Comparison of ENCODE assay signal across 26 cellular contexts in the genomic region with DNA sequence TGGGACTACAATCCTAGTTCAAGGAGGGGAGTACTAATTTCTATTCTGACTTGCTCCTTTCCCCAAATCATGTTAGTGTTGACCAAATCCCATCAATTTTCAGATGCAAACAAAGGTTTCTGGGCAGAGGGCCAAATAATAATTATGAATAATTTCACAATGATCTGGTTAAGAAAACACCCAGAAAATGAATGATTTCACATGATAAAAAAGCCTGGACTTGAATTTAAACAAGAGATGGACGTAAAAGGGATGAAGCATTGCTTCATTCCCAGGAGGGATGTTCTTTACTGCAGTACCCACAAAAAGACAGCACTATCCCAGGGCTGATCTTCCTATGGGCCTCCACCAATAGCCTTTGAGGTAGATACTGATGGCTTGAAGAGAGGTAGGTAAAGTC.
DNase-seq lines count a peak whose midpoint lies in the region; ATAC-seq and TF ChIP-seq lines count a peak whose summit lies in the region.
"Had no signal": no experiment of that assay in that cellular context is flagged by ENCODE, and none has a peak within 500 bp of the region (broad histone marks: within the 10 kb centered on the region; RNA-seq: fewer than 3 reads in every experiment).

No MANE protein-coding gene starts in this region.

- DNase-seq in NCI-H1105 treated with DMSO at 0.1 percent for 48 hours (lab: John Stamatoyannopoulos, UW) (peak; percentile 82), NCI-H2227 (lab: John Stamatoyannopoulos, UW; ENCODE audit: unreplicated experiment) (peak; percentile 48), choroid plexus epithelial cell (ENCODE audit: low read depth) (peak; percentile 15), memory B cell (ENCODE audit: low spot score in 2 of 2) (no peak), Karpas-422 (no peak), PC-9 (no peak), NK-92 (lab: John Stamatoyannopoulos, UW; ENCODE audit: unreplicated experiment) (no peak)
- DNase-seq: activated T-cell treated with anti-CD3 and anti-CD28 coated beads, Interleukin-2, amount 50 U/mL, for 72 hours; CD4-positive, alpha-beta T cell; DMS 273 treated with DMSO at 0.1 percent for 48 hours; glutamatergic neuron; H7; left colon; MM.1S; naive thymus-derived CD4-positive, alpha-beta T cell; NCI-H2029 treated with DMSO at 0.1 percent for 48 hours; NCI-H526; retina; SHP77 treated with DMSO at 0.1 percent for 48 hours; stimulated activated CD4-positive, alpha-beta T cell treated with anti-CD3 and anti-CD28 coated beads, Interleukin-12 subunit alpha, Interleukin-12 subunit beta, amount 100 ng/mL, for 4 hours; stimulated activated CD4-positive, alpha-beta T cell treated with anti-CD3 and anti-CD28 coated beads, Interleukin-4, amount 100 ng/mL, for 4 hours; stimulated activated naive CD8-positive, alpha-beta T cell treated with anti-CD3 and anti-CD28 coated beads, Interleukin-15, Interleukin-2, amounts not matched to agents 100 U/mL and 50 U/mL, for 24 hours; T-cell; thyroid gland had no signal

- no peak overlapping the region for H3K4me2 ChIP-seq in Karpas-422 (ENCODE audit: low read depth, low read length, poor library complexity, severe bottlenecking)
- no peak overlapping the region for H3K4me2 ChIP-seq in PC-9

- H3K9ac ChIP-seq in Karpas-422 (ENCODE audit: low read length), result no peak overlapping the region

- H3K79me2 ChIP-seq in Karpas-422 (ENCODE audit: low read length), result no peaks in the 10 kb centered on the region
- no peaks in the 10 kb centered on the region for H3K79me2 ChIP-seq in PC-9 (ENCODE audit: low read depth)

- no peaks in the 10 kb centered on the region for H3K9me3 Mint-ChIP-seq in memory B cell
- H3K9me3 Mint-ChIP-seq: activated naive CD4-positive, alpha-beta T cell treated with anti-CD3 and anti-CD28 coated beads, Interleukin-2, amount 50 U/mL, for 24 hours; activated T-cell treated with anti-CD3 and anti-CD28 coated beads, Interleukin-2, amount 50 U/mL, for 72 hours; CD4-positive, alpha-beta T cell; IgD-negative memory B cell; naive thymus-derived CD4-positive, alpha-beta T cell; T-cell had no signal

- H3K9me3 ChIP-seq in Karpas-422 (ENCODE audit: low read length) (no peaks in the 10 kb centered on the region), PC-9 (ENCODE audit: insufficient read depth, low read depth) (no peaks in the 10 kb centered on the region)
- H3K9me3 ChIP-seq: thyroid gland had no signal

- H4K20me1 ChIP-seq in Karpas-422 (ENCODE audit: insufficient read depth, low read depth, low read length) (no peaks in the 10 kb centered on the region), PC-9 (ENCODE audit: insufficient read depth) (no peaks in the 10 kb centered on the region)

- H3K4me1 Mint-ChIP-seq in memory B cell, result no peaks in the 10 kb centered on the region
- H3K4me1 Mint-ChIP-seq: activated naive CD4-positive, alpha-beta T cell treated with anti-CD3 and anti-CD28 coated beads, Interleukin-2, amount 50 U/mL, for 24 hours; IgD-negative memory B cell; naive thymus-derived CD4-positive, alpha-beta T cell; T-cell had no signal

- CTCF ChIA-PET in PC-9 (lab: Charles Lee), result no interaction called here

- ATAC-seq in memory B cell (ENCODE audit: low read depth), result no peak
- ATAC-seq: activated T-cell treated with anti-CD3 and anti-CD28 coated beads, Interleukin-2, amount 50 U/mL, for 72 hours; left colon; naive thymus-derived CD4-positive, alpha-beta T cell; stimulated activated naive CD8-positive, alpha-beta T cell treated with anti-CD3 and anti-CD28 coated beads, Interleukin-15, Interleukin-2, amounts not matched to agents 100 U/mL and 50 U/mL, for 24 hours; T-cell had no signal

- peaks cover 25% of the 10 kb centered on the region for H3K36me3 Mint-ChIP-seq in memory B cell

- H2AFZ ChIP-seq in Karpas-422 (ENCODE audit: low read length), result no peak overlapping the region
- no peak overlapping the region for H2AFZ ChIP-seq in PC-9

- TF ChIP-seq CTCF in choroid plexus epithelial cell (conservative IDR thresholded peaks at IDR 0.05; ENCODE audit: low read depth, low read length) (no peak), PC-9 (conservative IDR thresholded peaks at IDR 0.05) (no peak)

- peaks cover 14% of the 10 kb centered on the region; the same call in 1 of the 2 replicates for H3K36me3 ChIP-seq in Karpas-422 (ENCODE audit: insufficient read depth, low read length)
- H3K36me3 ChIP-seq in PC-9 (ENCODE audit: low read depth), result 0 out of 2 replicates have a peak, but pooled peaks cover 15% of the 10 kb centered on the region

- H3K9me2 ChIP-seq in Karpas-422 (replicated peaks; ENCODE audit: insufficient read depth, low read length) (no peaks in the 10 kb centered on the region), PC-9 (ENCODE audit: insufficient read depth) (no peaks in the 10 kb centered on the region)

- H3K27ac ChIP-seq in Karpas-422 (ENCODE audit: low read length), result no peak overlapping the region
- H3K27ac ChIP-seq in PC-9, result no peak overlapping the region
- H3K27ac ChIP-seq: thyroid gland had no signal

- no peaks in the 10 kb centered on the region for H3F3A ChIP-seq in PC-9 (ENCODE audit: insufficient read depth, low read depth)

- no peaks in the 10 kb centered on the region for H3K27me3 Mint-ChIP-seq in memory B cell
- H3K27me3 Mint-ChIP-seq: activated naive CD4-positive, alpha-beta T cell treated with anti-CD3 and anti-CD28 coated beads, Interleukin-2, amount 50 U/mL, for 24 hours; CD4-positive, alpha-beta T cell; IgD-negative memory B cell; naive thymus-derived CD4-positive, alpha-beta T cell; T-cell had no signal

- no TSS peak for BruUV-seq in PC-9 (replicated peaks; lab: Mats Ljungman, UMichigan)

- H3K4me3 Mint-ChIP-seq in memory B cell, result no peak overlapping the region
- H3K4me3 Mint-ChIP-seq: activated naive CD4-positive, alpha-beta T cell treated with anti-CD3 and anti-CD28 coated beads, Interleukin-2, amount 50 U/mL, for 24 hours; activated T-cell treated with anti-CD3 and anti-CD28 coated beads, Interleukin-2, amount 50 U/mL, for 72 hours; CD4-positive, alpha-beta T cell; IgD-negative memory B cell; naive thymus-derived CD4-positive, alpha-beta T cell; T-cell had no signal

- POLR2A ChIA-PET in PC-9 (lab: Charles Lee; ENCODE audit: unreplicated experiment), result no interaction called here

- H3K27me3 ChIP-seq in Karpas-422 (ENCODE audit: low read length), result no peaks in the 10 kb centered on the region
- no peaks in the 10 kb centered on the region for H3K27me3 ChIP-seq in PC-9 (ENCODE audit: insufficient read depth, low read depth)
- H3K27me3 ChIP-seq: thyroid gland had no signal

- H3K27ac Mint-ChIP-seq in memory B cell, result peak overlapping the region; percentile 28
- H3K27ac Mint-ChIP-seq: activated naive CD4-positive, alpha-beta T cell treated with anti-CD3 and anti-CD28 coated beads, Interleukin-2, amount 50 U/mL, for 24 hours; activated T-cell treated with anti-CD3 and anti-CD28 coated beads, Interleukin-2, amount 50 U/mL, for 72 hours; CD4-positive, alpha-beta T cell; IgD-negative memory B cell; naive thymus-derived CD4-positive, alpha-beta T cell; T-cell had no signal

- H3K4me3 ChIP-seq in choroid plexus epithelial cell (ENCODE audit: low read depth, low read length), result no peak overlapping the region
- no peak overlapping the region for H3K4me3 ChIP-seq in Karpas-422 (ENCODE audit: low read length)
- H3K4me3 ChIP-seq in PC-9, result no peak overlapping the region
- H3K4me3 ChIP-seq: thyroid gland had no signal

- H3K4me1 ChIP-seq in Karpas-422 (ENCODE audit: low read length), result no peaks in the 10 kb centered on the region
- H3K4me1 ChIP-seq in PC-9 (replicated peaks; ENCODE audit: insufficient read depth), result no peaks in the 10 kb centered on the region
- H3K4me1 ChIP-seq: thyroid gland had no signal

- intact Hi-C loops in PC-9 (cut with micrococcal nuclease; ENCODE audit: unreplicated experiment), result no loop called here

Comparison
In these comparisons a context has a peak if more than half of its experiments do, and no peak if none do; other contexts are left out.
1. DNase-seq: peak in NCI-H1105 treated with DMSO at 0.1 percent for 48 hours (single experiment), NCI-H2227 (single experiment) and choroid plexus epithelial cell (single experiment); none in memory B cell (0 of 2), Karpas-422 (single experiment), PC-9 (0 of 2) and NK-92 (single experiment).